In genomic region chr2:113080134-113080533, GRCh38 we compare ENCODE assay signal across 9 cellular contexts. TPM values are rescaled to one million over a fixed set of nuclear protein-coding genes. Genes with fewer than 3 reads are reported as not detected.
DNase-seq lines count a peak whose midpoint lies in the region; ATAC-seq and TF ChIP-seq lines count a peak whose summit lies in the region.
"Had no signal": no experiment of that assay in that cellular context is flagged by ENCODE, and none has a peak within 500 bp of the region (broad histone marks: within the 10 kb centered on the region; RNA-seq: fewer than 3 reads in every experiment).

No MANE protein-coding gene starts in this region.

- TF ChIP-seq CTCF in fibroblast of villous mesenchyme (IDR thresholded peaks at IDR 0.05; ENCODE audit: insufficient read depth, low read depth, low read length) (peak; percentile 72), progenitor cell of endocrine pancreas (IDR thresholded peaks at IDR 0.05; ENCODE audit: unreplicated experiment) (peak; percentile 70)

- peak; percentile 62 for ATAC-seq in GM18867 (IDR thresholded peaks at IDR 0.05; ENCODE audit: unreplicated experiment)
- ATAC-seq in HG02763 (IDR thresholded peaks at IDR 0.05; ENCODE audit: unreplicated experiment): no peak
- ATAC-seq in HG03196 (IDR thresholded peaks at IDR 0.05; ENCODE audit: unreplicated experiment): no peak

- peak; percentile 60 for DNase-seq in A172 (ENCODE audit: low spot score)
- peak; percentile 51 for DNase-seq in NCI-H2227 (lab: John Stamatoyannopoulos, UW; ENCODE audit: unreplicated experiment)
- peak; percentile 19 for DNase-seq in activated T-cell treated with anti-CD3 and anti-CD28 coated beads for 1 hour (ENCODE audit: low read depth)
- peak; percentile 6 for DNase-seq in fibroblast of villous mesenchyme (ENCODE audit: low read depth)
- peak; percentile 23 for DNase-seq in progenitor cell of endocrine pancreas (ENCODE audit: low spot score, unreplicated experiment)

- no peaks in the 10 kb centered on the region for H3K9me3 Mint-ChIP-seq in progenitor cell of endocrine pancreas (ENCODE audit: low read depth)
- H3K9me3 Mint-ChIP-seq: dendritic cell treated with granulocyte-macrophage colony-stimulating factor and Interleukin-4, amounts not matched to agents 40 ng/mL and 50 ng/mL, for 4 days had no signal

- H3K27me3 Mint-ChIP-seq in progenitor cell of endocrine pancreas: peaks cover 24% of the 10 kb centered on the region

- H3K4me3 Mint-ChIP-seq in progenitor cell of endocrine pancreas (ENCODE audit: low read depth): no peak overlapping the region
- H3K4me3 Mint-ChIP-seq: dendritic cell treated with granulocyte-macrophage colony-stimulating factor and Interleukin-4, amounts not matched to agents 40 ng/mL and 50 ng/mL, for 4 days had no signal

- no peak overlapping the region for H3K4me3 ChIP-seq in fibroblast of villous mesenchyme (ENCODE audit: low read depth, low read length)

- no peak overlapping the region for H3K27ac Mint-ChIP-seq in progenitor cell of endocrine pancreas
- H3K27ac Mint-ChIP-seq: dendritic cell treated with granulocyte-macrophage colony-stimulating factor and Interleukin-4, amounts not matched to agents 40 ng/mL and 50 ng/mL, for 4 days had no signal

- H3K36me3 Mint-ChIP-seq in progenitor cell of endocrine pancreas (ENCODE audit: insufficient read depth): no peaks in the 10 kb centered on the region

- H3K4me1 Mint-ChIP-seq in progenitor cell of endocrine pancreas (ENCODE audit: low read depth): peaks cover 7% of the 10 kb centered on the region

RNA-seq across cellular contexts. Expression of gene IL1F10, which starts 12.4 kb away (rescaled TPM):
- not detected in 2 replicates for total RNA-seq in A172 (2014; rRNA removed; shearing (Covaris generic))
- not detected in 2 replicates for total RNA-seq in fibroblast of villous mesenchyme
- total RNA-seq in progenitor cell of endocrine pancreas: not detected in 2 replicates

RNA-seq across cellular contexts. Expression of gene IL36RN, which starts 21.1 kb away (rescaled TPM):
- total RNA-seq in A172 (2014; rRNA removed; shearing (Covaris generic)): not detected in 2 replicates
- total RNA-seq in fibroblast of villous mesenchyme (not detected in 2 replicates), progenitor cell of endocrine pancreas (0.13 TPM in 1 of 2 replicates, not detected in the other)

RNA-seq across cellular contexts. Expression of gene IL36B, which starts 27.5 kb away (rescaled TPM):
- total RNA-seq in A172 (2014; rRNA removed; shearing (Covaris generic)): 0.19 TPM in 1 of 2 replicates, not detected in the other
- total RNA-seq in fibroblast of villous mesenchyme: not detected in 2 replicates
- not detected in 2 replicates for total RNA-seq in progenitor cell of endocrine pancreas

RNA-seq across cellular contexts. Expression of gene IL1RN, which starts 47.3 kb away (rescaled TPM):
- 0.41 TPM in 1 of 2 replicates, not detected in the other for total RNA-seq in A172 (2014; rRNA removed; shearing (Covaris generic))
- total RNA-seq in fibroblast of villous mesenchyme (not detected in 2 replicates), progenitor cell of endocrine pancreas (not detected in 2 replicates)

Comparison
In these comparisons a context has a peak if more than half of its experiments do, and no peak if none do; other contexts are left out.
1. DNase-seq: peak in every context shown above with its lines; median percentile 60 in A172; 51 in NCI-H2227; 23 in progenitor cell of endocrine pancreas; 19 in activated T-cell treated with anti-CD3 and anti-CD28 coated beads for 1 hour; 6 in fibroblast of villous mesenchyme.